In genomic region chr15:34719883-34720148, GRCh38 we compare ENCODE assay signal across 26 cellular contexts. TPM values are rescaled to one million over a fixed set of nuclear protein-coding genes. Genes with fewer than 3 reads are reported as not detected.
DNase-seq lines count a peak whose midpoint lies in the region; ATAC-seq and TF ChIP-seq lines count a peak whose summit lies in the region.
"Had no signal": no experiment of that assay in that cellular context is flagged by ENCODE, and none has a peak within 500 bp of the region (broad histone marks: within the 10 kb centered on the region; RNA-seq: fewer than 3 reads in every experiment).

No MANE protein-coding gene starts in this region.

- no peak overlapping the region for H3K4me3 Mint-ChIP-seq in GM23338
- H3K4me3 Mint-ChIP-seq in T-helper 2 cell treated with Interferon-gamma antibody and Interleukin-4, amounts not matched to agents 5 μg/mL and 100 μg/mL, for 36 hours: no peak overlapping the region
- H3K4me3 Mint-ChIP-seq: CD4-positive, alpha-beta memory T cell had no signal

- H3K9me2 ChIP-seq in GM23338 (ENCODE audit: insufficient read depth): no peaks in the 10 kb centered on the region

- no peak for TF ChIP-seq CTCF in cardiac muscle cell (IDR thresholded peaks at IDR 0.05; ENCODE audit: low read depth, low read length)
- no peak for TF ChIP-seq CTCF in GM23338 (conservative IDR thresholded peaks at IDR 0.05; ENCODE audit: low read depth in 2 of 2)
- TF ChIP-seq CTCF in gastroesophageal sphincter (IDR thresholded peaks at IDR 0.05): no peak

- H4K8ac ChIP-seq in trophoblast cell (ENCODE audit: low read depth, low read length): peak overlapping the region; percentile 17

- H3K9ac ChIP-seq in trophoblast cell (ENCODE audit: low read length): no peak overlapping the region
- H3K9ac ChIP-seq: BLaER1 had no signal

- H3K36me3 Mint-ChIP-seq in GM23338 (ENCODE audit: low read depth): no peaks in the 10 kb centered on the region
- no peaks in the 10 kb centered on the region for H3K36me3 Mint-ChIP-seq in T-helper 2 cell treated with Interferon-gamma antibody and Interleukin-4, amounts not matched to agents 5 μg/mL and 100 μg/mL, for 36 hours (ENCODE audit: low read depth)
- H3K36me3 Mint-ChIP-seq: CD4-positive, alpha-beta memory T cell had no signal

- peak overlapping the region; percentile 98 for H2BK12ac ChIP-seq in trophoblast cell (ENCODE audit: low read length)

- H3K4me2 ChIP-seq in GM23338: no peak overlapping the region
- no peak overlapping the region for H3K4me2 ChIP-seq in trophoblast cell (ENCODE audit: low read length)
- H3K4me2 ChIP-seq: BLaER1 had no signal

- H3K9me3 Mint-ChIP-seq in GM23338: no peaks in the 10 kb centered on the region
- no peaks in the 10 kb centered on the region for H3K9me3 Mint-ChIP-seq in T-helper 2 cell treated with Interferon-gamma antibody and Interleukin-4, amounts not matched to agents 5 μg/mL and 100 μg/mL, for 36 hours

- no peaks in the 10 kb centered on the region for H3K79me2 ChIP-seq in GM23338 (replicated peaks; ENCODE audit: insufficient read depth)
- no peaks in the 10 kb centered on the region for H3K79me2 ChIP-seq in trophoblast cell (ENCODE audit: control insufficient read depth, insufficient read depth, low read length, poor library complexity)

- H3K23ac ChIP-seq in trophoblast cell (ENCODE audit: low read length): no peak overlapping the region

- no peaks in the 10 kb centered on the region for H3F3A ChIP-seq in GM23338 (replicated peaks; ENCODE audit: low read depth)

- H3K79me1 ChIP-seq in trophoblast cell (ENCODE audit: low read length): peaks cover 28% of the 10 kb centered on the region

- H3K18ac ChIP-seq in trophoblast cell (ENCODE audit: low read length): peak overlapping the region; percentile 77

- H3K4me1 Mint-ChIP-seq in GM23338: peaks cover 10% of the 10 kb centered on the region
- no peaks in the 10 kb centered on the region for H3K4me1 Mint-ChIP-seq in T-helper 2 cell treated with Interferon-gamma antibody and Interleukin-4, amounts not matched to agents 5 μg/mL and 100 μg/mL, for 36 hours (ENCODE audit: low read depth)

- H3K14ac ChIP-seq in trophoblast cell (ENCODE audit: low read length): peak overlapping the region; percentile 60

- TF ChIP-seq EP300 in gastroesophageal sphincter (IDR thresholded peaks at IDR 0.05): no peak

- TF ChIP-seq POLR2A in gastroesophageal sphincter (IDR thresholded peaks at IDR 0.05): no peak

- H2BK5ac ChIP-seq in trophoblast cell (ENCODE audit: low read depth, low read length, poor library complexity): peak overlapping the region; percentile 81

- H3K4me1 ChIP-seq in cardiac muscle cell (ENCODE audit: low read depth) (peaks cover 61% of the 10 kb centered on the region), GM23338 (ENCODE audit: insufficient read depth) (peaks cover 19% of the 10 kb centered on the region), gastroesophageal sphincter (peaks cover 0 to 66% (median 9%) of the 10 kb centered on the region in 3 donors), trophoblast cell (ENCODE audit: control insufficient read depth in 1 of 2, insufficient read depth in 2 of 2, low read length in 2 of 2) (peaks cover 10 to 17% of the 10 kb centered on the region in 2 experiments)
- H3K4me1 ChIP-seq: BLaER1, Caco-2 had no signal

- H3K36me3 ChIP-seq in cardiac muscle cell: no peaks in the 10 kb centered on the region
- H3K36me3 ChIP-seq in GM23338 (ENCODE audit: insufficient read depth): no peaks in the 10 kb centered on the region
- H3K36me3 ChIP-seq in gastroesophageal sphincter: no peaks in the 10 kb centered on the region
- H3K36me3 ChIP-seq in trophoblast cell (ENCODE audit: control insufficient read depth in 1 of 2, insufficient read depth in 2 of 2, low read length in 2 of 2): no peaks in the 10 kb centered on the region
- H3K36me3 ChIP-seq: BLaER1 had no signal

- peaks cover 2% of the 10 kb centered on the region for H3K27me3 Mint-ChIP-seq in GM23338 (ENCODE audit: insufficient read depth, low read depth, poor library complexity)
- peaks cover 61% of the 10 kb centered on the region for H3K27me3 Mint-ChIP-seq in T-helper 2 cell treated with Interferon-gamma antibody and Interleukin-4, amounts not matched to agents 5 μg/mL and 100 μg/mL, for 36 hours (ENCODE audit: low read depth)

- H4K91ac ChIP-seq in trophoblast cell (ENCODE audit: low read depth, low read length): peak overlapping the region; percentile 77

- H3K27ac ChIP-seq in cardiac muscle cell (peak overlapping the region; percentile 93), GM23338 (ENCODE audit: low read depth) (no peak overlapping the region), gastroesophageal sphincter (peak overlapping the region in 3 of 4 donors; percentile 35 to 79 (median 53)), trophoblast cell (ENCODE audit: low read depth, low read length) (no peak overlapping the region)
- H3K27ac ChIP-seq: 22Rv1, BLaER1 had no signal

- ATAC-seq in Right ventricle myocardium superior (ENCODE audit: poor library complexity) (no peak), GM23338 (no peak), gastroesophageal sphincter (no peak)
- ATAC-seq: GM12878 had no signal

- DNase-seq in cardiac muscle cell (ENCODE audit: low read depth in 1 of 2, low spot score in 1 of 2): no peak
- DNase-seq in Right ventricle myocardium superior: no peak
- DNase-seq in GM23338 (ENCODE audit: low spot score): no peak
- DNase-seq in trophoblast cell: no peak
- DNase-seq in NCI-H526 (lab: John Stamatoyannopoulos, UW): no peak
- no peak for DNase-seq in NCI-H82 treated with DMSO at 0.1 percent for 48 hours (lab: John Stamatoyannopoulos, UW; ENCODE audit: unreplicated experiment)
- DNase-seq in T-helper 2 cell treated with Interferon-gamma antibody and Interleukin-4, amounts not matched to agents 5 μg/mL and 100 μg/mL, for 36 hours (ENCODE audit: low spot score): no peak
- DNase-seq: ACHN; Caco-2; CD4-positive, alpha-beta memory T cell; DMS 273 treated with DMSO at 0.1 percent for 48 hours; DMS79 treated with DMSO at 0.1 percent for 48 hours; GOT3; HCEC 1CT; KBM-7; NCI-H1092; NCI-H1436; NCI-H187 treated with DMSO at 0.1 percent for 48 hours; NCI-H2107; NCI-H748 treated with DMSO at 0.1 percent for 48 hours; NK-92 treated with Interleukin-12 subunit alpha and Interleukin-12 subunit beta, amount 100 ng/mL, for 24 hours had no signal

- H2BK120ac ChIP-seq in trophoblast cell (ENCODE audit: insufficient read depth, low read length, poor library complexity): peak overlapping the region; percentile 57

- peak overlapping the region; percentile 18; the same call in 1 of the 2 replicates for H2AFZ ChIP-seq in GM23338
- H2AFZ ChIP-seq in trophoblast cell (ENCODE audit: insufficient read depth, low read length, poor library complexity): no peak overlapping the region

- WGBS in gastroesophageal sphincter (ENCODE audit: low coverage in 1 of 2), 2 donors: 60% methylated on average over 2 of the region's 2 CpGs; no CpG with 5 or more reads in 1 of the 2 donors
- WGBS in trophoblast cell (ENCODE audit: extremely low coverage, insufficient coverage, insufficient read length): no CpG with 5 or more reads among the region's 2 CpGs

- no peak overlapping the region for H3K4ac ChIP-seq in trophoblast cell (ENCODE audit: low read depth, low read length)

- no peaks in the 10 kb centered on the region for H3K27me3 ChIP-seq in cardiac muscle cell
- H3K27me3 ChIP-seq in GM23338 (ENCODE audit: insufficient read depth): no peaks in the 10 kb centered on the region
- no peaks in the 10 kb centered on the region for H3K27me3 ChIP-seq in gastroesophageal sphincter
- no peaks in the 10 kb centered on the region for H3K27me3 ChIP-seq in trophoblast cell (ENCODE audit: insufficient read depth, low read length)
- H3K27me3 ChIP-seq: BLaER1 had no signal

- H3K4me3 ChIP-seq in cardiac muscle cell (no peak overlapping the region), GM23338 (no peak overlapping the region), gastroesophageal sphincter (no peak overlapping the region), trophoblast cell (ENCODE audit: low read depth, low read length) (no peak overlapping the region)
- H3K4me3 ChIP-seq: BLaER1, GM12878 had no signal

- no peak overlapping the region for H4K12ac ChIP-seq in trophoblast cell (ENCODE audit: low read depth, low read length)

- H4K20me1 ChIP-seq in GM23338 (replicated peaks; ENCODE audit: insufficient read depth): no peaks in the 10 kb centered on the region
- H4K20me1 ChIP-seq: BLaER1 had no signal

- intact Hi-C loops in Right ventricle myocardium superior (cut with DNase I): no loop called here

- H3K9me3 ChIP-seq in cardiac muscle cell (ENCODE audit: low read depth): no peaks in the 10 kb centered on the region
- no peaks in the 10 kb centered on the region for H3K9me3 ChIP-seq in gastroesophageal sphincter
- H3K9me3 ChIP-seq in trophoblast cell (ENCODE audit: insufficient read depth, low read depth, low read length): peaks cover 3% of the 10 kb centered on the region
- H3K9me3 ChIP-seq: BLaER1, Caco-2 had no signal

- no peak overlapping the region; the same call in 1 of the 2 replicates for H3K27ac Mint-ChIP-seq in GM23338
- no peak overlapping the region for H3K27ac Mint-ChIP-seq in T-helper 2 cell treated with Interferon-gamma antibody and Interleukin-4, amounts not matched to agents 5 μg/mL and 100 μg/mL, for 36 hours
- H3K27ac Mint-ChIP-seq: CD4-positive, alpha-beta memory T cell had no signal

- peak overlapping the region; percentile 95 for H2AK5ac ChIP-seq in trophoblast cell (ENCODE audit: low read length)

TF ChIP-seq in GM23338, 12 proteins besides CTCF, POLR2A, EP300 and RAD21 (continues in another document):
- no peak for TF ChIP-seq CREB1 (CRISPR knock-in tag; IDR thresholded peaks at IDR 0.05; ENCODE audit: low read depth)
- no peak for TF ChIP-seq EZH2 (IDR thresholded peaks at IDR 0.05; ENCODE audit: low read depth, unreplicated experiment)
- no peak for TF ChIP-seq NANOG (IDR thresholded peaks at IDR 0.05; ENCODE audit: borderline replicate concordance)
- TF ChIP-seq POLR2AphosphoS5 (IDR thresholded peaks at IDR 0.05; ENCODE audit: low read depth): no peak
- no peak for TF ChIP-seq EZH2phosphoT487 (IDR thresholded peaks at IDR 0.05; ENCODE audit: unreplicated experiment)
- no peak for TF ChIP-seq ETS1 (IDR thresholded peaks at IDR 0.05)

RNA-seq across cellular contexts. Expression of gene GJD2, which starts 35.0 kb away (rescaled TPM):
- total RNA-seq in cardiac muscle cell: 0.45 and 0.56 TPM in 2 replicates
- not detected in 2 replicates for polyA plus RNA-seq in cardiac muscle cell
- total RNA-seq in Right ventricle myocardium superior: not detected
- total RNA-seq in GM23338 (2014; rRNA removed; shearing (Covaris generic)): 0.27 and 0.63 TPM in 2 replicates
- 0.29 and 0.38 TPM in 2 replicates for polyA plus RNA-seq in GM23338 (2016; fragmentation: Nextera tagmentation; extraction: Ambion mirVana)
- total RNA-seq in gastroesophageal sphincter: not detected
- polyA plus RNA-seq in trophoblast cell (2013): 8.7 and 9.7 TPM in 2 replicates
- total RNA-seq: Caco-2; CD4-positive, alpha-beta memory T cell; GM12878; NCI-H460 had no signal
- polyA plus RNA-seq: CD4-positive, alpha-beta memory T cell; GM12878 had no signal

Comparison
In these comparisons a context has a peak if more than half of its experiments do, and no peak if none do; other contexts are left out.
1. H3K27ac ChIP-seq: peak in cardiac muscle cell (single experiment) and gastroesophageal sphincter (3 of 4); none in GM23338 (single experiment) and trophoblast cell (single experiment).